Comparison of ENCODE assay signal across 28 cellular contexts in the genomic region with DNA sequence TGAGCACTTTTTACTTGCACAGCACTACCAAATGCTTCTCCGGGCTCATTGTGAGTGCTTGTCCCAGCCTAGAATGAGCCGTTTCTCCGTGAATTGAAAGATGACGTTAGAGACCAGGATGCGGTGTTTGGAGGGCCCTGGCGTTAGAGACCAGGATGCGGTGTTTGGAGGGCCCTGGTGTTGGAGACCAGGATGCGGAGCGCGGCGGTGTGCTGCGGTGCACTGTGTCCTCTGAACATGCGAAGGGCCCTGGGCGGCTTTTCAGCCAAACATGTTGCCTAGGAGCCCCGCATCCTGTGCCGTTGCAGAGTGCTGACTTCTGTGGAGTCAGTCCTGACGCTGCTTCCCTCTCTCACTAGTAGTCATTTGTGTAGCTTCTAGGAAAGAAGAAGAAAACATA. TPM values are rescaled to one million over a fixed set of nuclear protein-coding genes. Genes with fewer than 3 reads are reported as not detected.
"Had no signal": no experiment of that assay in that cellular context is flagged by ENCODE, and none has a peak within 500 bp of the region (broad histone marks: within the 10 kb centered on the region; RNA-seq: fewer than 3 reads in every experiment).

No MANE protein-coding gene starts in this region.

- ATAC-seq: activated naive CD4-positive, alpha-beta T cell treated with anti-CD3 and anti-CD28 coated beads, Interleukin-2, amount 50 U/mL, for 72 hours; activated naive CD8-positive, alpha-beta T cell treated with anti-CD3 and anti-CD28 coated beads, Interleukin-2, amount 50 U/mL, for 24 hours; body of pancreas; PC-3; SK-N-SH treated with all-trans-retinoic acid at 6 μM for 48 hours had no signal

- H3K4me1 Mint-ChIP-seq: activated B cell treated with CpG ODN at 0.5 μM for 24 hours; activated CD4-positive, alpha-beta memory T cell treated with anti-CD3 and anti-CD28 coated beads, Interleukin-2, amount 10 ng/mL, durations not matched to agents 7 days and 5 days; activated naive CD8-positive, alpha-beta T cell treated with anti-CD3 and anti-CD28 coated beads, Interleukin-2, amount 50 U/mL, for 24 hours had no signal

- H3K27ac Mint-ChIP-seq: activated B cell treated with CpG ODN at 0.5 μM for 24 hours; activated CD4-positive, alpha-beta memory T cell treated with anti-CD3 and anti-CD28 coated beads, Interleukin-2, amount 10 ng/mL, durations not matched to agents 7 days and 5 days; activated naive CD8-positive, alpha-beta T cell treated with anti-CD3 and anti-CD28 coated beads, Interleukin-2, amount 50 U/mL, for 24 hours had no signal

- H3K4me3 ChIP-seq: ascending aorta, body of pancreas, SJSA1 had no signal

- H3K4me3 Mint-ChIP-seq: activated B cell treated with CpG ODN at 0.5 μM for 24 hours; activated CD4-positive, alpha-beta memory T cell treated with anti-CD3 and anti-CD28 coated beads, Interleukin-2, amount 10 ng/mL, durations not matched to agents 7 days and 5 days; activated naive CD8-positive, alpha-beta T cell treated with anti-CD3 and anti-CD28 coated beads, Interleukin-2, amount 50 U/mL, for 24 hours had no signal

- H3K27me3 ChIP-seq: ascending aorta, body of pancreas, SJSA1 had no signal

- DNase-seq: activated B cell treated with CpG ODN at 0.5 μM for 24 hours; activated CD4-positive, alpha-beta memory T cell treated with anti-CD3 and anti-CD28 coated beads, Interleukin-2, amount 10 ng/mL, durations not matched to agents 7 days and 5 days; activated CD4-positive, alpha-beta T cell treated with anti-CD3 and anti-CD28 coated beads, Interleukin-2, amount 50 U/mL, for 1 hour; activated CD8-positive, alpha-beta memory T cell treated with anti-CD3 and anti-CD28 coated beads, Interleukin-2, amount 50 U/mL, for 4 hours; activated effector memory CD4-positive, alpha-beta T cell treated with anti-CD3 and anti-CD28 coated beads, Interleukin-2, amount 50 U/mL, for 16 hours; activated naive CD4-positive, alpha-beta T cell treated with Interleukin-2 at 50 U/mL for 16 hours; activated naive CD8-positive, alpha-beta T cell treated with anti-CD3 and anti-CD28 coated beads, Interleukin-2, amount 50 U/mL, for 24 hours; activated T-cell treated with anti-CD3 and anti-CD28 coated beads, Interleukin-2, amount 50 U/mL, for 1 hour; amniotic stem cell; body of pancreas; central memory CD4-positive, alpha-beta T cell; NCI-H1105; NCI-H1436; NCI-H1694 treated with DMSO at 0.1 percent for 48 hours; NCI-H2029 treated with DMSO at 0.1 percent for 48 hours; NCI-H510A treated with DMSO at 0.1 percent for 48 hours; NCI-H69; PC-3; SHP77; SW 1271 had no signal

- H3K27me3 Mint-ChIP-seq: activated B cell treated with CpG ODN at 0.5 μM for 24 hours; activated CD4-positive, alpha-beta memory T cell treated with anti-CD3 and anti-CD28 coated beads, Interleukin-2, amount 10 ng/mL, durations not matched to agents 7 days and 5 days; activated naive CD8-positive, alpha-beta T cell treated with anti-CD3 and anti-CD28 coated beads, Interleukin-2, amount 50 U/mL, for 24 hours had no signal

- H3K9me3 ChIP-seq: ascending aorta, body of pancreas, SJSA1 had no signal

- H3K9ac ChIP-seq: KMS-11 had no signal

- H3K4me2 ChIP-seq: KMS-11 had no signal

- H3K4me1 ChIP-seq: ascending aorta, body of pancreas, SJSA1 had no signal

- H3K36me3 ChIP-seq: SJSA1 had no signal

- H3K9me3 Mint-ChIP-seq: activated B cell treated with CpG ODN at 0.5 μM for 24 hours; activated CD4-positive, alpha-beta memory T cell treated with anti-CD3 and anti-CD28 coated beads, Interleukin-2, amount 10 ng/mL, durations not matched to agents 7 days and 5 days; activated naive CD4-positive, alpha-beta T cell treated with anti-CD3 and anti-CD28 coated beads, Interleukin-2, amount 50 U/mL, for 72 hours; activated naive CD8-positive, alpha-beta T cell treated with anti-CD3 and anti-CD28 coated beads, Interleukin-2, amount 50 U/mL, for 24 hours had no signal

- H3K27ac ChIP-seq: ascending aorta, body of pancreas, KMS-11, SJSA1 had no signal

RNA-seq across cellular contexts. Expression of a gene that starts 57.6 kb away (rescaled TPM):
- total RNA-seq: activated B cell treated with CpG ODN at 0.5 μM for 24 hours; activated CD4-positive, alpha-beta memory T cell treated with anti-CD3 and anti-CD28 coated beads, Interleukin-2, amount 10 ng/mL, durations not matched to agents 7 days and 5 days; activated naive CD4-positive, alpha-beta T cell treated with anti-CD3 and anti-CD28 coated beads, Interleukin-2, amount 50 U/mL, for 72 hours; ascending aorta; body of pancreas; bronchial epithelial cell; MCF 10A; PC-3; SJSA1; T-helper 1 cell treated with Interleukin-12 subunit alpha and Interleukin-12 subunit beta and Interleukin-4 antibody, amounts not matched to agents 30 ng/mL and 1 ng/mL, for 36 hours had no signal
